ENCODE assay signal across 28 cellular contexts in genomic region chr19:50559636-50560035, GRCh38. TPM values are rescaled to one million over a fixed set of nuclear protein-coding genes. Genes with fewer than 3 reads are reported as not detected.
"Had no signal": no experiment of that assay in that cellular context is flagged by ENCODE, and none has a peak within 500 bp of the region (broad histone marks: within the 10 kb centered on the region; RNA-seq: fewer than 3 reads in every experiment).

No MANE protein-coding gene starts in this region.

- H3K4me3 Mint-ChIP-seq: activated CD4-positive, alpha-beta memory T cell treated with anti-CD3 and anti-CD28 coated beads, Interleukin-2, amount 10 ng/mL, durations not matched to agents 7 days and 5 days; activated CD4-positive, alpha-beta T cell treated with anti-CD3 and anti-CD28 coated beads, Interleukin-2, amount 10 ng/mL, durations not matched to agents 7 days and 5 days; activated naive CD8-positive, alpha-beta T cell; activated T-cell treated with anti-CD3 and anti-CD28 coated beads, Interleukin-2, amount 50 U/mL, for 24 hours; activated T-cell treated with anti-CD3 and anti-CD28 coated beads, Interleukin-2, amount 50 U/mL, for 72 hours; effector memory CD8-positive, alpha-beta T cell; WTC11 had no signal

- ATAC-seq: activated T-cell treated with anti-CD3 and anti-CD28 coated beads, Interleukin-2, amount 50 U/mL, for 72 hours; effector memory CD8-positive, alpha-beta T cell; WTC11 had no signal

- H3K9me3 ChIP-seq: esophagus muscularis mucosa, heart left ventricle had no signal

- H3K36me3 ChIP-seq: brain microvascular endothelial cell, esophagus muscularis mucosa, heart left ventricle had no signal

- DNase-seq: activated CD4-positive, alpha-beta memory T cell treated with anti-CD3 and anti-CD28 coated beads, Interleukin-2, amount 10 ng/mL, durations not matched to agents 7 days and 5 days; activated CD4-positive, alpha-beta T cell treated with anti-CD3 and anti-CD28 coated beads for 1 hour; activated CD4-positive, alpha-beta T cell treated with anti-CD3 and anti-CD28 coated beads for 4 hours; activated CD4-positive, alpha-beta T cell treated with anti-CD3 and anti-CD28 coated beads, Interleukin-2, amount 10 ng/mL, durations not matched to agents 7 days and 5 days; activated CD4-positive, alpha-beta T cell treated with anti-CD3 and anti-CD28 coated beads, Interleukin-2, amount 50 U/mL, for 4 hours; activated CD8-positive, alpha-beta memory T cell treated with anti-CD3 and anti-CD28 coated beads, Interleukin-2, amount 50 U/mL, for 48 hours; activated gamma-delta T cell; activated naive CD4-positive, alpha-beta T cell; activated naive CD4-positive, alpha-beta T cell treated with anti-CD3 and anti-CD28 coated beads, Interleukin-2, amount 50 U/mL, for 16 hours; activated T-cell treated with anti-CD3 and anti-CD28 coated beads for 4 hours; activated T-cell treated with anti-CD3 and anti-CD28 coated beads, Interleukin-2, amount 50 U/mL, for 24 hours; activated T-cell treated with anti-CD3 and anti-CD28 coated beads, Interleukin-2, amount 50 U/mL, for 72 hours; aorta; brain microvascular endothelial cell; cortex of kidney; dermis blood vessel endothelial cell; effector CD4-positive, alpha-beta T cell; effector memory CD8-positive, alpha-beta T cell; erythroblast; foreskin melanocyte; heart left ventricle; T-helper 2 cell had no signal

- H3K36me3 Mint-ChIP-seq: activated naive CD8-positive, alpha-beta T cell; WTC11 had no signal

- H3K9me3 Mint-ChIP-seq: activated CD4-positive, alpha-beta memory T cell treated with anti-CD3 and anti-CD28 coated beads, Interleukin-2, amount 10 ng/mL, durations not matched to agents 7 days and 5 days; activated CD4-positive, alpha-beta T cell treated with anti-CD3 and anti-CD28 coated beads, Interleukin-2, amount 10 ng/mL, durations not matched to agents 7 days and 5 days; activated T-cell treated with anti-CD3 and anti-CD28 coated beads, Interleukin-2, amount 50 U/mL, for 24 hours; activated T-cell treated with anti-CD3 and anti-CD28 coated beads, Interleukin-2, amount 50 U/mL, for 72 hours; effector memory CD8-positive, alpha-beta T cell; WTC11 had no signal

- H3K27ac Mint-ChIP-seq: activated CD4-positive, alpha-beta memory T cell treated with anti-CD3 and anti-CD28 coated beads, Interleukin-2, amount 10 ng/mL, durations not matched to agents 7 days and 5 days; activated CD4-positive, alpha-beta T cell treated with anti-CD3 and anti-CD28 coated beads, Interleukin-2, amount 10 ng/mL, durations not matched to agents 7 days and 5 days; activated naive CD8-positive, alpha-beta T cell; activated T-cell treated with anti-CD3 and anti-CD28 coated beads, Interleukin-2, amount 50 U/mL, for 24 hours; activated T-cell treated with anti-CD3 and anti-CD28 coated beads, Interleukin-2, amount 50 U/mL, for 72 hours; effector memory CD8-positive, alpha-beta T cell; WTC11 had no signal

- H3K4me3 ChIP-seq: esophagus muscularis mucosa, heart left ventricle had no signal

- H3K27ac ChIP-seq: brain microvascular endothelial cell, esophagus muscularis mucosa had no signal

RNA-seq across cellular contexts. Expression of gene LRRC4B, which starts 8.6 kb away (rescaled TPM):
- total RNA-seq: activated CD4-positive, alpha-beta memory T cell treated with anti-CD3 and anti-CD28 coated beads, Interleukin-2, amount 10 ng/mL, durations not matched to agents 7 days and 5 days; activated CD4-positive, alpha-beta T cell treated with anti-CD3 and anti-CD28 coated beads, Interleukin-2, amount 10 ng/mL, durations not matched to agents 7 days and 5 days; bronchial epithelial cell; T-helper 1 cell treated with Interleukin-12 subunit alpha and Interleukin-12 subunit beta and Interleukin-4 antibody, amounts not matched to agents 30 ng/mL and 1 ng/mL, for 36 hours had no signal

RNA-seq across cellular contexts. Expression of gene ASPDH, which starts 45.9 kb away (rescaled TPM):
- total RNA-seq: activated CD4-positive, alpha-beta memory T cell treated with anti-CD3 and anti-CD28 coated beads, Interleukin-2, amount 10 ng/mL, durations not matched to agents 7 days and 5 days; activated CD4-positive, alpha-beta T cell treated with anti-CD3 and anti-CD28 coated beads, Interleukin-2, amount 10 ng/mL, durations not matched to agents 7 days and 5 days; activated T-cell treated with anti-CD3 and anti-CD28 coated beads, Interleukin-2, amount 50 U/mL, for 72 hours; aorta; bronchial epithelial cell; chondrocyte; dermis blood vessel endothelial cell; heart left ventricle; T-helper 1 cell treated with Interleukin-12 subunit alpha and Interleukin-12 subunit beta and Interleukin-4 antibody, amounts not matched to agents 30 ng/mL and 1 ng/mL, for 36 hours; WTC11 had no signal
- polyA plus RNA-seq: heart left ventricle had no signal
